ENCODE assay signal across 1 cellular context in the genomic region with DNA sequence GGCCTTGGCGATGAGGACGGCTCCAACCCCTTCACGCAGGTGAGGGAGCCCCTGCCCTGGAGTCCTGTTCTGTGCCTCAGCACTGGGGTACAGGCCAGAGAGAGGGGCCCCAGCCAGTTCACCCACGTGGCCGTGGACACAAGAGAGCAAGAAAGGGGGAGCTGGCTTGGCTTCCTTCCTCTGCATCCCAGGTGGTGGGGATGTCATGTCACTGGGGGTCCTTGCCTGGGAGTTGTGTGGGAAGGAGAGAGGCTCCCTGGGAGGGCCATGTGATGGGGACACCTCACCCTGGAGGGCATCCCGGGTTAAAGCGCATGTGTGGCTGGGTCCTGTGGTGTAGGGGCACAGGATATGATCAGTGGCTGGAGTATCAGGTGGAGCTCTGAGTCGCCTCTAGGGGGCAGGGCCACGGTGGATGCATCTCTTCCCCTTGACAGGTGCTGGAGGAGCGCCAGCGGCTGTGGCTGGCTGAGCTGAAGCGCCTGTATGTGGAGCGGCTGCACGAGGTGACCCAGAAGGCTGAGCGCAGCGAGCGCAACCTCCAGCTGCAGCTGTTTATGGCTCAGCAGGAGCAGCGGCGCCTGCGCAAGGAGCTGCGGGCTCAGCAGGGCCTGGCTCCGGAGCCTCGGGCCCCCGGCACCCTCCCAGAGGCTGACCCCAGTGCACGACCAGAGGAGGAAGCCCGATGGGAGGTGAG.
TF ChIP-seq lines count a peak whose summit lies in the region.

No MANE protein-coding gene starts in this region.

TF ChIP-seq in K562, 482 proteins besides CTCF, POLR2A, EP300 and RAD21 (continued from another document and continues in another):
- TF ChIP-seq, protein P1, sequence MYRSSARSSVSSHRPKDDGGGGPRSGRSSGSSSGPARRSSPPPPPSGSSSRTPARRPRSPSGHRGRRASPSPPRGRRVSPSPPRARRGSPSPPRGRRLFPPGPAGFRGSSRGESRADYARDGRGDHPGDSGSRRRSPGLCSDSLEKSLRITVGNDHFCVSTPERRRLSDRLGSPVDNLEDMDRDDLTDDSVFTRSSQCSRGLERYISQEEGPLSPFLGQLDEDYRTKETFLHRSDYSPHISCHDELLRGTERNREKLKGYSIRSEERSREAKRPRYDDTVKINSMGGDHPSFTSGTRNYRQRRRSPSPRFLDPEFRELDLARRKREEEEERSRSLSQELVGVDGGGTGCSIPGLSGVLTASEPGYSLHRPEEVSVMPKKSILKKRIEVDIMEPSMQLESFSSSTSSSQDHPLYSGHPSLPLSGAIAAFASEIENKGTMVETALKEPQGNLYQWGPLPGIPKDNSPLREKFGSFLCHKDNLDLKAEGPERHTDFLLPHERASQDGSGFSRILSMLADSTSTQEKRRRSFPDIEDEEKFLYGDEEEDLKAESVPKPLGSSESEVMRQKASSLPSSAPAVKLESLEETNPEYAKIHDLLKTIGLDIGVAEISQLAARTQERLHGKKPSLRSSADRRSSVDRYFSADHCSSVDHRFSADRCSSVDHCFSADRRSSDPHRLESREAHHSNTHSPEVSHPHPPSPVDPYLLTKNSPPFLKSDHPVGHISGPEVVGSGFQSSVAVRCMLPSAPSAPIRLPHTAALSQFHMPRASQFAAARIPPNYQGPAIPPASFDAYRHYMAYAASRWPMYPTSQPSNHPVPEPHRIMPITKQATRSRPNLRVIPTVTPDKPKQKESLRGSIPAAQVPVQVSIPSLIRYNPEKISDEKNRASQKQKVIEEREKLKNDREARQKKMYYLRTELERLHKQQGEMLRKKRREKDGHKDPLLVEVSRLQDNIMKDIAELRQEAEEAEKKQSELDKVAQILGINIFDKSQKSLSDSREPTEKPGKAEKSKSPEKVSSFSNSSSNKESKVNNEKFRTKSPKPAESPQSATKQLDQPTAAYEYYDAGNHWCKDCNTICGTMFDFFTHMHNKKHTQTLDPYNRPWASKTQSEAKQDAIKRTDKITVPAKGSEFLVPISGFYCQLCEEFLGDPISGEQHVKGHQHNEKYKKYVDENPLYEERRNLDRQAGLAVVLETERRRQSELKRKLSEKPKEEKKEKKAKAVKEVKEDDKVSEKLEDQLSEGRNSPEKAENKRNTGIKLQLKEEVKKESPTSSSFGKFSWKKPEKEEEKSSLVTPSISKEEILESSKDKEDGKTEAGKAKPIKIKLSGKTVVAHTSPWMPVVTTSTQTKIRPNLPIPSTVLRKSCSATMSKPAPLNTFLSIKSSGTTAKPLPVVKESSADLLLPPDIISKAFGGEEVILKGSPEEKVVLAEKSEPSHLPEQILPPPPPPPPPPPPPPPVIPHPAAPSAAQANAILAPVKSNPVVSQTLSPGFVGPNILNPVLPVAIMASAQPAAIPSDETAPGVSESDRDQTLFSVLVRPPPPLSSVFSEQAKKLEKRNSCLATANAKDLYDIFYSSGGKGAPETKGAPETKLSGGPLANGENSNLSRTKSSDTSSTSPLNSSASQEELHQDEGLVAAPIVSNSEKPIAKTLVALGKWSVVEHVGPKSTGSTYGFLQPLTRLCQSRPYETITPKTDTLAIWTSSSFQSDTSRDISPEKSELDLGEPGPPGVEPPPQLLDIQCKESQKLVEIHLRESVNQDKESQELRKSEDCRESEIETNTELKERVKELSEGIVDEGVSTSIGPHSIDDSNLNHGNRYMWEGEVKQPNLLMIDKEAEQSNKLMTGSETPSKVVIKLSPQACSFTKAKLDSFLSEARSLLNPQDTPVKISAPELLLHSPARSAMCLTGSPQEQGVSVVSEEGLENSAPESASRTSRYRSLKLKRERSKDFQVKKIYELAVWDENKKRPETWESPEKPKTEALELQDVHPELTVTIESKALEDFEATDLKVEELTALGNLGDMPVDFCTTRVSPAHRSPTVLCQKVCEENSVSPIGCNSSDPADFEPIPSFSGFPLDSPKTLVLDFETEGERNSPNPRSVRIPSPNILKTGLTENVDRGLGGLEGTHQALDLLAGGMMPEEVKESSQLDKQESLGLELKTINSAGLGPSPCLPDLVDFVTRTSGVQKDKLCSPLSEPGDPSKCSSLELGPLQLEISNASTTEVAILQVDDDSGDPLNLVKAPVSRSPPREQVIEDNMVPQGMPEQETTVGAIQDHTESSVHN (IDR thresholded peaks at IDR 0.05; ENCODE audit: borderline replicate concordance in 1 of 2, low read depth in 1 of 2): no peak
- TF ChIP-seq, protein P2, sequence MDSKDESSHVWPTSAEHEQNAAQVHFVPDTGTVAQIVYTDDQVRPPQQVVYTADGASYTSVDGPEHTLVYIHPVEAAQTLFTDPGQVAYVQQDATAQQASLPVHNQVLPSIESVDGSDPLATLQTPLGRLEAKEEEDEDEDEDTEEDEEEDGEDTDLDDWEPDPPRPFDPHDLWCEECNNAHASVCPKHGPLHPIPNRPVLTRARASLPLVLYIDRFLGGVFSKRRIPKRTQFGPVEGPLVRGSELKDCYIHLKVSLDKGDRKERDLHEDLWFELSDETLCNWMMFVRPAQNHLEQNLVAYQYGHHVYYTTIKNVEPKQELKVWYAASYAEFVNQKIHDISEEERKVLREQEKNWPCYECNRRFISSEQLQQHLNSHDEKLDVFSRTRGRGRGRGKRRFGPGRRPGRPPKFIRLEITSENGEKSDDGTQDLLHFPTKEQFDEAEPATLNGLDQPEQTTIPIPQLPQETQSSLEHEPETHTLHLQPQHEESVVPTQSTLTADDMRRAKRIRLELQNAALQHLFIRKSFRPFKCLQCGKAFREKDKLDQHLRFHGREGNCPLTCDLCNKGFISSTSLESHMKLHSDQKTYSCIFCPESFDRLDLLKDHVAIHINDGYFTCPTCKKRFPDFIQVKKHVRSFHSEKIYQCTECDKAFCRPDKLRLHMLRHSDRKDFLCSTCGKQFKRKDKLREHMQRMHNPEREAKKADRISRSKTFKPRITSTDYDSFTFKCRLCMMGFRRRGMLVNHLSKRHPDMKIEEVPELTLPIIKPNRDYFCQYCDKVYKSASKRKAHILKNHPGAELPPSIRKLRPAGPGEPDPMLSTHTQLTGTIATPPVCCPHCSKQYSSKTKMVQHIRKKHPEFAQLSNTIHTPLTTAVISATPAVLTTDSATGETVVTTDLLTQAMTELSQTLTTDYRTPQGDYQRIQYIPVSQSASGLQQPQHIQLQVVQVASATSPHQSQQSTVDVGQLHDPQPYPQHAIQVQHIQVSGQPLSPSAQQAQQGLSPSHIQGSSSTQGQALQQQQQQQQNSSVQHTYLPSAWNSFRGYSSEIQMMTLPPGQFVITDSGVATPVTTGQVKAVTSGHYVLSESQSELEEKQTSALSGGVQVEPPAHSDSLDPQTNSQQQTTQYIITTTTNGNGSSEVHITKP (IDR thresholded peaks at IDR 0.05; ENCODE audit: partially characterized antibody): no peak
- TF ChIP-seq MTA2 (IDR thresholded peaks at IDR 0.05; ENCODE audit: low read depth) (no peak), MXI1 (IDR thresholded peaks at IDR 0.05; ENCODE audit: low read depth, low read length) (0 out of 2 replicates have a peak, but pooled peaks have one; percentile 22), ZNF124 (CRISPR knock-in tag; IDR thresholded peaks at IDR 0.05) (no peak), CHD2 (IDR thresholded peaks at IDR 0.05; ENCODE audit: low read depth, low read length) (no peak), JUNB (CRISPR knock-in tag; conservative IDR thresholded peaks at IDR 0.05) (no peak), CREBBP (IDR thresholded peaks at IDR 0.05; ENCODE audit: low read depth, low read length) (no peak), MAFK (IDR thresholded peaks at IDR 0.05; ENCODE audit: low read length) (no peak), NCOA2 (IDR thresholded peaks at IDR 0.05; ENCODE audit: partially characterized antibody in 2 of 2) (no peak), CEBPB (tag; IDR thresholded peaks at IDR 0.05) (no peak), RBM17 (IDR thresholded peaks at IDR 0.05; ENCODE audit: borderline replicate concordance, low read depth, low read length) (no peak), SAP30 (IDR thresholded peaks at IDR 0.05; ENCODE audit: borderline replicate concordance, insufficient read depth, low read depth, low read length, poor library complexity, severe bottlenecking) (peak; percentile 57), TRIM24 (IDR thresholded peaks at IDR 0.05) (0 out of 4 replicates have a peak, but pooled peaks of 1 of the 2 experiments have one; percentile 15)
- TF ChIP-seq, protein P3, sequence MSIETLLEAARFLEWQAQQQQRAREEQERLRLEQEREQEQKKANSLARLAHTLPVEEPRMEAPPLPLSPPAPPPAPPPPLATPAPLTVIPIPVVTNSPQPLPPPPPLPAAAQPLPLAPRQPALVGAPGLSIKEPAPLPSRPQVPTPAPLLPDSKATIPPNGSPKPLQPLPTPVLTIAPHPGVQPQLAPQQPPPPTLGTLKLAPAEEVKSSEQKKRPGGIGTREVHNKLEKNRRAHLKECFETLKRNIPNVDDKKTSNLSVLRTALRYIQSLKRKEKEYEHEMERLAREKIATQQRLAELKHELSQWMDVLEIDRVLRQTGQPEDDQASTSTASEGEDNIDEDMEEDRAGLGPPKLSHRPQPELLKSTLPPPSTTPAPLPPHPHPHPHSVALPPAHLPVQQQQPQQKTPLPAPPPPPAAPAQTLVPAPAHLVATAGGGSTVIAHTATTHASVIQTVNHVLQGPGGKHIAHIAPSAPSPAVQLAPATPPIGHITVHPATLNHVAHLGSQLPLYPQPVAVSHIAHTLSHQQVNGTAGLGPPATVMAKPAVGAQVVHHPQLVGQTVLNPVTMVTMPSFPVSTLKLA (conservative IDR thresholded peaks at IDR 0.05): peak; percentile 57 to 77; a peak in 3 of 4 replicates
- TF ChIP-seq, protein P4, sequence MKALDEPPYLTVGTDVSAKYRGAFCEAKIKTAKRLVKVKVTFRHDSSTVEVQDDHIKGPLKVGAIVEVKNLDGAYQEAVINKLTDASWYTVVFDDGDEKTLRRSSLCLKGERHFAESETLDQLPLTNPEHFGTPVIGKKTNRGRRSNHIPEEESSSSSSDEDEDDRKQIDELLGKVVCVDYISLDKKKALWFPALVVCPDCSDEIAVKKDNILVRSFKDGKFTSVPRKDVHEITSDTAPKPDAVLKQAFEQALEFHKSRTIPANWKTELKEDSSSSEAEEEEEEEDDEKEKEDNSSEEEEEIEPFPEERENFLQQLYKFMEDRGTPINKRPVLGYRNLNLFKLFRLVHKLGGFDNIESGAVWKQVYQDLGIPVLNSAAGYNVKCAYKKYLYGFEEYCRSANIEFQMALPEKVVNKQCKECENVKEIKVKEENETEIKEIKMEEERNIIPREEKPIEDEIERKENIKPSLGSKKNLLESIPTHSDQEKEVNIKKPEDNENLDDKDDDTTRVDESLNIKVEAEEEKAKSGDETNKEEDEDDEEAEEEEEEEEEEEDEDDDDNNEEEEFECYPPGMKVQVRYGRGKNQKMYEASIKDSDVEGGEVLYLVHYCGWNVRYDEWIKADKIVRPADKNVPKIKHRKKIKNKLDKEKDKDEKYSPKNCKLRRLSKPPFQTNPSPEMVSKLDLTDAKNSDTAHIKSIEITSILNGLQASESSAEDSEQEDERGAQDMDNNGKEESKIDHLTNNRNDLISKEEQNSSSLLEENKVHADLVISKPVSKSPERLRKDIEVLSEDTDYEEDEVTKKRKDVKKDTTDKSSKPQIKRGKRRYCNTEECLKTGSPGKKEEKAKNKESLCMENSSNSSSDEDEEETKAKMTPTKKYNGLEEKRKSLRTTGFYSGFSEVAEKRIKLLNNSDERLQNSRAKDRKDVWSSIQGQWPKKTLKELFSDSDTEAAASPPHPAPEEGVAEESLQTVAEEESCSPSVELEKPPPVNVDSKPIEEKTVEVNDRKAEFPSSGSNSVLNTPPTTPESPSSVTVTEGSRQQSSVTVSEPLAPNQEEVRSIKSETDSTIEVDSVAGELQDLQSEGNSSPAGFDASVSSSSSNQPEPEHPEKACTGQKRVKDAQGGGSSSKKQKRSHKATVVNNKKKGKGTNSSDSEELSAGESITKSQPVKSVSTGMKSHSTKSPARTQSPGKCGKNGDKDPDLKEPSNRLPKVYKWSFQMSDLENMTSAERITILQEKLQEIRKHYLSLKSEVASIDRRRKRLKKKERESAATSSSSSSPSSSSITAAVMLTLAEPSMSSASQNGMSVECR (CRISPR knock-in tag; IDR thresholded peaks at IDR 0.05): peak; percentile 50; the same call in 1 of the 2 replicates
- TF ChIP-seq, protein P5, sequence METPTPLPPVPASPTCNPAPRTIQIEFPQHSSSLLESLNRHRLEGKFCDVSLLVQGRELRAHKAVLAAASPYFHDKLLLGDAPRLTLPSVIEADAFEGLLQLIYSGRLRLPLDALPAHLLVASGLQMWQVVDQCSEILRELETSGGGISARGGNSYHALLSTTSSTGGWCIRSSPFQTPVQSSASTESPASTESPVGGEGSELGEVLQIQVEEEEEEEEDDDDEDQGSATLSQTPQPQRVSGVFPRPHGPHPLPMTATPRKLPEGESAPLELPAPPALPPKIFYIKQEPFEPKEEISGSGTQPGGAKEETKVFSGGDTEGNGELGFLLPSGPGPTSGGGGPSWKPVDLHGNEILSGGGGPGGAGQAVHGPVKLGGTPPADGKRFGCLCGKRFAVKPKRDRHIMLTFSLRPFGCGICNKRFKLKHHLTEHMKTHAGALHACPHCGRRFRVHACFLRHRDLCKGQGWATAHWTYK (CRISPR knock-in tag; IDR thresholded peaks at IDR 0.05): no peak
- TF ChIP-seq, protein P6, sequence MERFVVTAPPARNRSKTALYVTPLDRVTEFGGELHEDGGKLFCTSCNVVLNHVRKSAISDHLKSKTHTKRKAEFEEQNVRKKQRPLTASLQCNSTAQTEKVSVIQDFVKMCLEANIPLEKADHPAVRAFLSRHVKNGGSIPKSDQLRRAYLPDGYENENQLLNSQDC (CRISPR knock-in tag; IDR thresholded peaks at IDR 0.05): no peak
- TF ChIP-seq, protein P7, sequence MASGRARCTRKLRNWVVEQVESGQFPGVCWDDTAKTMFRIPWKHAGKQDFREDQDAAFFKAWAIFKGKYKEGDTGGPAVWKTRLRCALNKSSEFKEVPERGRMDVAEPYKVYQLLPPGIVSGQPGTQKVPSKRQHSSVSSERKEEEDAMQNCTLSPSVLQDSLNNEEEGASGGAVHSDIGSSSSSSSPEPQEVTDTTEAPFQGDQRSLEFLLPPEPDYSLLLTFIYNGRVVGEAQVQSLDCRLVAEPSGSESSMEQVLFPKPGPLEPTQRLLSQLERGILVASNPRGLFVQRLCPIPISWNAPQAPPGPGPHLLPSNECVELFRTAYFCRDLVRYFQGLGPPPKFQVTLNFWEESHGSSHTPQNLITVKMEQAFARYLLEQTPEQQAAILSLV (tag; IDR thresholded peaks at IDR 0.05): no peak
- TF ChIP-seq, protein P8, sequence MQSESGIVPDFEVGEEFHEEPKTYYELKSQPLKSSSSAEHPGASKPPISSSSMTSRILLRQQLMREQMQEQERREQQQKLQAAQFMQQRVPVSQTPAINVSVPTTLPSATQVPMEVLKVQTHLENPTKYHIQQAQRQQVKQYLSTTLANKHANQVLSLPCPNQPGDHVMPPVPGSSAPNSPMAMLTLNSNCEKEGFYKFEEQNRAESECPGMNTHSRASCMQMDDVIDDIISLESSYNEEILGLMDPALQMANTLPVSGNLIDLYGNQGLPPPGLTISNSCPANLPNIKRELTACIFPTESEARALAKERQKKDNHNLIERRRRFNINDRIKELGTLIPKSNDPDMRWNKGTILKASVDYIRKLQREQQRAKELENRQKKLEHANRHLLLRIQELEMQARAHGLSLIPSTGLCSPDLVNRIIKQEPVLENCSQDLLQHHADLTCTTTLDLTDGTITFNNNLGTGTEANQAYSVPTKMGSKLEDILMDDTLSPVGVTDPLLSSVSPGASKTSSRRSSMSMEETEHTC (IDR thresholded peaks at IDR 0.05): no peak
